20 cellular contexts compared by ENCODE assay signal in genomic region chr2:26458365-26459042, GRCh38. TPM values are rescaled to one million over a fixed set of nuclear protein-coding genes. Genes with fewer than 3 reads are reported as not detected.
"Had no signal": no experiment of that assay in that cellular context is flagged by ENCODE, and none has a peak within 500 bp of the region (broad histone marks: within the 10 kb centered on the region; RNA-seq: fewer than 3 reads in every experiment).

No MANE protein-coding gene starts in this region.

- H3K36me3 ChIP-seq: breast epithelium, esophagus squamous epithelium, thoracic aorta, uterus had no signal

- H3K4me1 Mint-ChIP-seq: activated CD4-positive, alpha-beta T cell treated with anti-CD3 and anti-CD28 coated beads, Interleukin-2, amount 10 ng/mL, durations not matched to agents 7 days and 5 days; natural killer cell; stimulated activated naive CD8-positive, alpha-beta T cell treated with anti-CD3 and anti-CD28 coated beads, Interleukin-15, amount 100 ng/mL, for 72 hours had no signal

- H3K4me3 ChIP-seq: breast epithelium, dorsolateral prefrontal cortex, esophagus squamous epithelium, thoracic aorta, uterus had no signal

- ATAC-seq: left lobe of liver; natural killer cell; stimulated activated naive CD8-positive, alpha-beta T cell treated with anti-CD3 and anti-CD28 coated beads, Interleukin-15, amount 100 ng/mL, for 72 hours had no signal

- H3K9me3 Mint-ChIP-seq: activated CD4-positive, alpha-beta T cell treated with anti-CD3 and anti-CD28 coated beads, Interleukin-2, amount 10 ng/mL, durations not matched to agents 7 days and 5 days; activated naive CD8-positive, alpha-beta T cell treated with anti-CD3 and anti-CD28 coated beads, Interleukin-2, amount 10 ng/mL, durations not matched to agents 7 days and 5 days; activated T-cell treated with anti-CD3 and anti-CD28 coated beads, Interleukin-2, amount 50 U/mL, for 24 hours; memory B cell; natural killer cell; stimulated activated naive CD8-positive, alpha-beta T cell treated with anti-CD3 and anti-CD28 coated beads, Interleukin-15, amount 100 ng/mL, for 72 hours had no signal

- H3K27ac Mint-ChIP-seq: activated CD4-positive, alpha-beta T cell treated with anti-CD3 and anti-CD28 coated beads, Interleukin-2, amount 10 ng/mL, durations not matched to agents 7 days and 5 days; activated naive CD8-positive, alpha-beta T cell treated with anti-CD3 and anti-CD28 coated beads, Interleukin-2, amount 10 ng/mL, durations not matched to agents 7 days and 5 days; activated T-cell treated with anti-CD3 and anti-CD28 coated beads, Interleukin-2, amount 50 U/mL, for 24 hours; memory B cell; natural killer cell; stimulated activated naive CD8-positive, alpha-beta T cell treated with anti-CD3 and anti-CD28 coated beads, Interleukin-15, amount 100 ng/mL, for 72 hours had no signal

- H3K27me3 Mint-ChIP-seq: activated CD4-positive, alpha-beta T cell treated with anti-CD3 and anti-CD28 coated beads, Interleukin-2, amount 10 ng/mL, durations not matched to agents 7 days and 5 days; activated naive CD8-positive, alpha-beta T cell treated with anti-CD3 and anti-CD28 coated beads, Interleukin-2, amount 10 ng/mL, durations not matched to agents 7 days and 5 days; activated T-cell treated with anti-CD3 and anti-CD28 coated beads, Interleukin-2, amount 50 U/mL, for 24 hours; stimulated activated naive CD8-positive, alpha-beta T cell treated with anti-CD3 and anti-CD28 coated beads, Interleukin-15, amount 100 ng/mL, for 72 hours had no signal

- H3K36me3 Mint-ChIP-seq: activated naive CD8-positive, alpha-beta T cell treated with anti-CD3 and anti-CD28 coated beads, Interleukin-2, amount 10 ng/mL, durations not matched to agents 7 days and 5 days; memory B cell; natural killer cell had no signal

- H3K27me3 ChIP-seq: breast epithelium, dorsolateral prefrontal cortex, uterus had no signal

- H3K4me3 Mint-ChIP-seq: activated CD4-positive, alpha-beta T cell treated with anti-CD3 and anti-CD28 coated beads, Interleukin-2, amount 10 ng/mL, durations not matched to agents 7 days and 5 days; activated naive CD8-positive, alpha-beta T cell treated with anti-CD3 and anti-CD28 coated beads, Interleukin-2, amount 10 ng/mL, durations not matched to agents 7 days and 5 days; activated T-cell treated with anti-CD3 and anti-CD28 coated beads, Interleukin-2, amount 50 U/mL, for 24 hours; memory B cell; natural killer cell; stimulated activated naive CD8-positive, alpha-beta T cell treated with anti-CD3 and anti-CD28 coated beads, Interleukin-15, amount 100 ng/mL, for 72 hours had no signal

- H3K4me1 ChIP-seq: breast epithelium, uterus had no signal

- DNase-seq: activated CD4-positive, alpha-beta T cell treated with anti-CD3 and anti-CD28 coated beads, Interleukin-2, amount 10 ng/mL, durations not matched to agents 7 days and 5 days; activated gamma-delta T cell; activated naive CD8-positive, alpha-beta T cell treated with anti-CD3 and anti-CD28 coated beads, Interleukin-2, amount 10 ng/mL, durations not matched to agents 7 days and 5 days; activated T-cell treated with anti-CD3 and anti-CD28 coated beads, Interleukin-2, amount 50 U/mL, for 24 hours; anterior cingulate cortex; esophagus squamous epithelium; foreskin fibroblast; natural killer cell; stimulated activated CD4-positive, alpha-beta T cell treated with anti-CD3 and anti-CD28 coated beads, Interleukin-4, amount 100 ng/mL, for 4 hours; T-helper 9 cell had no signal

- H3K9me3 ChIP-seq: breast epithelium, esophagus squamous epithelium, thoracic aorta, uterus had no signal

- H3K27ac ChIP-seq: breast epithelium, dorsolateral prefrontal cortex, esophagus squamous epithelium, thoracic aorta, uterus, VCaP had no signal

RNA-seq across cellular contexts. Expression of gene DRC1, which starts 56.8 kb away (rescaled TPM):
- total RNA-seq: activated CD4-positive, alpha-beta T cell treated with anti-CD3 and anti-CD28 coated beads, Interleukin-2, amount 10 ng/mL, durations not matched to agents 7 days and 5 days; activated CD8-positive, alpha-beta memory T cell treated with anti-CD3 and anti-CD28 coated beads for 36 hours; activated naive CD8-positive, alpha-beta T cell treated with anti-CD3 and anti-CD28 coated beads, Interleukin-2, amount 10 ng/mL, durations not matched to agents 7 days and 5 days; breast epithelium; esophagus squamous epithelium; left lobe of liver; natural killer cell; omental fat pad; thoracic aorta had no signal
